ENCODE assay signal across 8 cellular contexts in the genomic region with DNA sequence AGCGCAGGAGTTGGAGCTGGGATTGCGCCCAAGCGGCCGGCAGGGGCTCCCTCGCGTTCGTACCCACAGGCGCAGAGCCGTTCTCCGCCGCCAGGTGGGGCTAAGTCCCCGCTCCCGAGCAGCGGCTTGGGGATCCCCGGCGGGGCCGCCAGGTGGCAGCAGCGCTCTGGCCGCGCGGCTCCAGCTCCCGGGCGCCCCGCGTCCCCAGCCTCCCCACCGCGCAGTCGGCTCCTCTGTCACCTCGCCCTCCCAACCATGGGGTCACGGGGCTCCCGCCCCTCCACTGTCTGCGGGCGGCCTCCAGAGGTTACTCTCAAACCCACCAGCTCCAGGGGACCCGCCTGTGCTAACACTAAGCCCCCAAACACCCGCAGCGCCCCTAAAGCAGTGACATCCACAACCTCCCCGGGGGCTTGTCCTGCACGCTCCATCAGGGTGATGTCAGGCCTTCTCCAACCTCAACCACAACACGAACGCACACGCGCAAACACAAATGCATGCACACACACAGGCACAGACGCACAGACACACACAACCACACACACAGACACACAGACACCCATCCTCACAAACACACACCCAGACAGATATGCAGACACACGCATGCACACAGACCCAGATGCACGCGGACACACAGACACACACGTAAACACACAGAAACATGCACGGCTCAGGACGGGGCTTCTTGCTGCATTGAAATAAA. TPM values are rescaled to one million over a fixed set of nuclear protein-coding genes. Genes with fewer than 3 reads are reported as not detected.
DNase-seq lines count a peak whose midpoint lies in the region; ATAC-seq and TF ChIP-seq lines count a peak whose summit lies in the region.

No MANE protein-coding gene starts in this region.

- H3K27ac ChIP-seq in OCI-LY3 (ENCODE audit: low read length): no peak overlapping the region
- H3K27ac ChIP-seq in naive thymus-derived CD4-positive, alpha-beta T cell (ENCODE audit: low read depth, low read length): no peak overlapping the region

- H3K79me2 ChIP-seq in OCI-LY3 (ENCODE audit: low read length): no peaks in the 10 kb centered on the region

- H3K4me3 Mint-ChIP-seq in CD14-positive monocyte: peak overlapping the region in 1 of 2 donors; percentile 72
- peak overlapping the region in 8 of 10 donors; percentile 1 to 71 (median 55) for H3K4me3 Mint-ChIP-seq in naive thymus-derived CD4-positive, alpha-beta T cell
- peak overlapping the region; percentile 1 to 15 for H3K4me3 Mint-ChIP-seq in stimulated activated naive B cell treated with anti-CD40 and anti-IgM and Interleukin-4, amounts not matched to agents 10 μg/mL and 1 μg/mL and 100 μg/mL, for 72 hours

- H3K36me3 ChIP-seq in OCI-LY3 (replicated peaks; ENCODE audit: low read depth, low read length): no peaks in the 10 kb centered on the region
- no peaks in the 10 kb centered on the region for H3K36me3 ChIP-seq in naive thymus-derived CD4-positive, alpha-beta T cell (ENCODE audit: control insufficient read depth in 2 of 3, insufficient read depth in 3 of 3, low read length in 3 of 3)

- peak overlapping the region; percentile 74 for H3K4me3 ChIP-seq in OCI-LY3 (ENCODE audit: low read length)
- H3K4me3 ChIP-seq in naive thymus-derived CD4-positive, alpha-beta T cell (ENCODE audit: low read length): peak overlapping the region; percentile 40

- peak overlapping the region; percentile 25; the same call in 1 of the 2 replicates for H3K9ac ChIP-seq in OCI-LY3 (ENCODE audit: low read length)

- ATAC-seq in GM19372 (IDR thresholded peaks at IDR 0.05; ENCODE audit: low read depth, unreplicated experiment): peak; percentile 89
- ATAC-seq in esophagus mucosa: peak; percentile 94
- peak; percentile 96 for ATAC-seq in naive thymus-derived CD4-positive, alpha-beta T cell
- peak; percentile 91 to 97 for ATAC-seq in stimulated activated naive B cell treated with anti-CD40 and anti-IgM and Interleukin-4, amounts not matched to agents 10 μg/mL and 1 μg/mL and 100 μg/mL, for 72 hours (replicated peaks)

- POLR2A ChIA-PET in naive thymus-derived CD4-positive, alpha-beta T cell (lab: Charles Lee): interaction anchor here (0.6 kb wide), 1 partner anchor 394 kb away, joined by 3 read pairs; no protein-coding TSS in a partner anchor

- H3K36me3 Mint-ChIP-seq in CD14-positive monocyte: no peaks in the 10 kb centered on the region
- no peaks in the 10 kb centered on the region for H3K36me3 Mint-ChIP-seq in naive thymus-derived CD4-positive, alpha-beta T cell
- no peaks in the 10 kb centered on the region for H3K36me3 Mint-ChIP-seq in stimulated activated naive B cell treated with anti-CD40 and anti-IgM and Interleukin-4, amounts not matched to agents 10 μg/mL and 1 μg/mL and 100 μg/mL, for 72 hours

- CTCF ChIA-PET in naive thymus-derived CD4-positive, alpha-beta T cell (lab: Charles Lee): interaction anchor here (0.5 to 2.1 kb wide), 12 partner anchors 8 to 544 kb away, joined by 3 to 12 read pairs (median 3); no protein-coding TSS in a partner anchor

- peaks cover 18 to 20% (median 19%) of the 10 kb centered on the region in 3 donors for H3K27me3 Mint-ChIP-seq in CD14-positive monocyte (ENCODE audit: low read depth in 3 of 3)
- peaks cover 14 to 37% (median 27%) of the 10 kb centered on the region in 5 donors for H3K27me3 Mint-ChIP-seq in naive thymus-derived CD4-positive, alpha-beta T cell
- H3K27me3 Mint-ChIP-seq in stimulated activated naive B cell treated with anti-CD40 and anti-IgM and Interleukin-4, amounts not matched to agents 10 μg/mL and 1 μg/mL and 100 μg/mL, for 72 hours: peaks cover 45 to 78% of the 10 kb centered on the region in 2 donors

- peak; percentile 82 for DNase-seq in CD14-positive monocyte (ENCODE audit: low spot score)
- DNase-seq in HS-27A (ENCODE audit: low read depth): peak; percentile 59
- DNase-seq in activated T-cell treated with anti-CD3 and anti-CD28 coated beads for 24 hours (ENCODE audit: low read depth): peak; percentile 83
- peak; percentile 60 to 94 (median 84) for DNase-seq in naive thymus-derived CD4-positive, alpha-beta T cell
- DNase-seq in stimulated activated naive B cell treated with anti-CD40 and anti-IgM and Interleukin-4, amounts not matched to agents 10 μg/mL and 1 μg/mL and 100 μg/mL, for 72 hours: peak; percentile 69

- peaks cover 16% of the 10 kb centered on the region for H3K27me3 ChIP-seq in OCI-LY3 (ENCODE audit: low read depth, low read length)
- H3K27me3 ChIP-seq in naive thymus-derived CD4-positive, alpha-beta T cell (ENCODE audit: control insufficient read depth in 2 of 2, insufficient read depth in 2 of 2, low read length in 2 of 2): no peaks in the 10 kb centered on the region

- no peak overlapping the region for H3K27ac Mint-ChIP-seq in CD14-positive monocyte
- H3K27ac Mint-ChIP-seq in naive thymus-derived CD4-positive, alpha-beta T cell: peak overlapping the region in 1 of 9 donors; percentile 22
- H3K27ac Mint-ChIP-seq in stimulated activated naive B cell treated with anti-CD40 and anti-IgM and Interleukin-4, amounts not matched to agents 10 μg/mL and 1 μg/mL and 100 μg/mL, for 72 hours: no peak overlapping the region

- H2AFZ ChIP-seq in OCI-LY3 (ENCODE audit: low read depth, low read length): peak overlapping the region; percentile 78

- H3K4me2 ChIP-seq in OCI-LY3 (ENCODE audit: low read length): peak overlapping the region; percentile 90

- peaks cover 6% of the 10 kb centered on the region for H3K4me1 ChIP-seq in OCI-LY3 (ENCODE audit: low read length)
- peaks cover 0 to 3% of the 10 kb centered on the region in 2 donors for H3K4me1 ChIP-seq in naive thymus-derived CD4-positive, alpha-beta T cell (ENCODE audit: control insufficient read depth in 2 of 2, insufficient read depth in 2 of 2, low read length in 2 of 2)

- peaks cover 0 to 5% (median 3%) of the 10 kb centered on the region in 7 donors for H3K9me3 Mint-ChIP-seq in CD14-positive monocyte
- H3K9me3 Mint-ChIP-seq in naive thymus-derived CD4-positive, alpha-beta T cell: no peaks in the 10 kb centered on the region
- H3K9me3 Mint-ChIP-seq in stimulated activated naive B cell treated with anti-CD40 and anti-IgM and Interleukin-4, amounts not matched to agents 10 μg/mL and 1 μg/mL and 100 μg/mL, for 72 hours: peaks cover 2 to 3% of the 10 kb centered on the region in 2 donors

- H3K9me3 ChIP-seq in OCI-LY3 (ENCODE audit: insufficient read depth, low read length): no peaks in the 10 kb centered on the region
- no peaks in the 10 kb centered on the region for H3K9me3 ChIP-seq in naive thymus-derived CD4-positive, alpha-beta T cell (ENCODE audit: control insufficient read depth in 2 of 3, low read length in 3 of 3)

- H3K4me1 Mint-ChIP-seq in CD14-positive monocyte: peaks cover 3% of the 10 kb centered on the region
- peaks cover 5 to 13% (median 10%) of the 10 kb centered on the region in 7 donors for H3K4me1 Mint-ChIP-seq in naive thymus-derived CD4-positive, alpha-beta T cell
- peaks cover 9 to 13% of the 10 kb centered on the region in 2 donors for H3K4me1 Mint-ChIP-seq in stimulated activated naive B cell treated with anti-CD40 and anti-IgM and Interleukin-4, amounts not matched to agents 10 μg/mL and 1 μg/mL and 100 μg/mL, for 72 hours

- intact Hi-C loops in CD14-positive monocyte (cut with micrococcal nuclease): loop anchor here (1.0 to 10.0 kb wide), 6 partner anchors 219 to 653 kb away; no protein-coding TSS in a partner anchor
- intact Hi-C loops in naive thymus-derived CD4-positive, alpha-beta T cell (cut with micrococcal nuclease): loop anchor here (1.0 to 2.0 kb wide), 5 partner anchors 219 to 367 kb away; no protein-coding TSS in a partner anchor

- H4K20me1 ChIP-seq in OCI-LY3 (ENCODE audit: insufficient read depth, low read length): no peaks in the 10 kb centered on the region

- TF ChIP-seq CTCF in CD14-positive monocyte (IDR thresholded peaks at IDR 0.05) (peak; percentile 100), OCI-LY3 (IDR thresholded peaks at IDR 0.05; ENCODE audit: low read depth, low read length) (peak; percentile 100)

RNA-seq across cellular contexts. Expression of gene KCTD15, which starts 18.4 kb away (rescaled TPM):
- 1 to 10 TPM; 1.6 to 2.1 TPM for polyA plus RNA-seq in CD14-positive monocyte
- total RNA-seq in esophagus mucosa: 41.4 TPM
- total RNA-seq in naive thymus-derived CD4-positive, alpha-beta T cell: 10 to 100 TPM in 1 of 5 experiments, 1 to 10 TPM in 3, under 1 TPM in 1; 0.95 to 11.6 (median 2.5) TPM
- not detected for polyA plus RNA-seq in naive thymus-derived CD4-positive, alpha-beta T cell
